In genomic region chr16:6970171-6970857, GRCh38 we compare ENCODE assay signal across 11 cellular contexts.
"Had no signal": no experiment of that assay in that cellular context is flagged by ENCODE, and none has a peak within 500 bp of the region (broad histone marks: within the 10 kb centered on the region; RNA-seq: fewer than 3 reads in every experiment).

No MANE protein-coding gene starts in this region.

- H3K9me3 ChIP-seq: HAP-1 had no signal

- H3K4me2 ChIP-seq: GM23338 had no signal

- H3K4me3 Mint-ChIP-seq: GM23338, H9, HFFc6 had no signal

- H3K27ac ChIP-seq: GM23248 had no signal

- H3K36me3 ChIP-seq: HAP-1 had no signal

- FAIRE-seq: H1, H54 had no signal

- DNase-seq: GM23248, GOT3, H7, HCEC 1CT, HFFc6 had no signal

- H3K4me3 ChIP-seq: GM23248, GM23338, HAP-1 had no signal

- H3K9me3 Mint-ChIP-seq: H9 had no signal

- H3K27ac Mint-ChIP-seq: GM23338, H9, HFFc6 had no signal

- H3K4me1 ChIP-seq: HAP-1 had no signal

- H3K4me1 Mint-ChIP-seq: GM23338 had no signal

- H3K9ac ChIP-seq: GM23248 had no signal

- ATAC-seq: GM23338, HCT116 had no signal

- H2AFZ ChIP-seq: GM23248, GM23338 had no signal
